Comparison of ENCODE assay signal across 13 cellular contexts in genomic region chr3:114878119-114878839, GRCh38.
DNase-seq lines count a peak whose midpoint lies in the region; ATAC-seq and TF ChIP-seq lines count a peak whose summit lies in the region.
"Had no signal": no experiment of that assay in that cellular context is flagged by ENCODE, and none has a peak within 500 bp of the region (broad histone marks: within the 10 kb centered on the region; RNA-seq: fewer than 3 reads in every experiment).

No MANE protein-coding gene starts in this region.

- H3K4me3 ChIP-seq in tibial nerve = no peak overlapping the region
- H3K4me3 ChIP-seq: coronary artery, right lobe of liver had no signal

- peaks cover 0 to 47% (median 9%) of the 10 kb centered on the region in 4 donors for H3K4me1 ChIP-seq in tibial nerve

- TF ChIP-seq EP300 in tibial nerve (IDR thresholded peaks at IDR 0.05) = no peak

- TF ChIP-seq CTCF in tibial nerve (IDR thresholded peaks at IDR 0.05) = no peak

- 91 to 96% methylated on average over 5 of the region's 5 CpGs for WGBS in tibial nerve, 2 donors

- DNase-seq in AG08395 (ENCODE audit: low spot score) = peak; percentile 22
- peak; percentile 79 for DNase-seq in HCEC 1CT
- peak; percentile 6 for DNase-seq in hepatic stellate cell (ENCODE audit: low spot score)
- DNase-seq in tibial nerve (ENCODE audit: low spot score in 2 of 2) = no peak
- DNase-seq in SK-N-DZ (ENCODE audit: low spot score) = no peak
- no peak for DNase-seq in stimulated activated CD4-positive, alpha-beta T cell treated with anti-CD3 and anti-CD28 coated beads, Interleukin-12 subunit alpha, Interleukin-12 subunit beta, amount 100 ng/mL, for 4 hours
- no peak for DNase-seq in NCI-H1436 (lab: John Stamatoyannopoulos, UW)
- DNase-seq: CD4-positive, alpha-beta memory T cell; head of caudate nucleus; NCI-H82; right lobe of liver had no signal

- no peak overlapping the region for H3K27ac ChIP-seq in tibial nerve
- H3K27ac ChIP-seq: coronary artery had no signal

- H3K27me3 ChIP-seq in tibial nerve = no peaks in the 10 kb centered on the region
- H3K27me3 ChIP-seq: right lobe of liver had no signal

- H3K9me3 ChIP-seq in tibial nerve = no peaks in the 10 kb centered on the region
- H3K9me3 ChIP-seq: right lobe of liver had no signal

- no peaks in the 10 kb centered on the region for H3K36me3 ChIP-seq in tibial nerve
- H3K36me3 ChIP-seq: right lobe of liver had no signal

- peak; percentile 80 for ATAC-seq in SK-N-SH treated with all-trans-retinoic acid at 6 μM for 48 hours

- no peak for TF ChIP-seq POLR2A in tibial nerve (IDR thresholded peaks at IDR 0.05)

TF ChIP-seq in SK-N-SH treated with all-trans-retinoic acid at 6 μM for 48 hours, 23 proteins besides CTCF, POLR2A, EP300 and RAD21:
- TF ChIP-seq ZFP3 (CRISPR knock-in tag; IDR thresholded peaks at IDR 0.05) (no peak), ZNF565 (CRISPR knock-in tag; conservative IDR thresholded peaks at IDR 0.05; ENCODE audit: low read depth) (no peak), PPARA (CRISPR knock-in tag; IDR thresholded peaks at IDR 0.05; ENCODE audit: borderline replicate concordance) (no peak), SNAI2 (CRISPR knock-in tag; IDR thresholded peaks at IDR 0.05) (no peak), ZC3H10 (CRISPR knock-in tag; IDR thresholded peaks at IDR 0.05) (no peak), ZNF8 (CRISPR knock-in tag; IDR thresholded peaks at IDR 0.05) (no peak), OSR1 (CRISPR knock-in tag; IDR thresholded peaks at IDR 0.05) (no peak), CSDC2 (CRISPR knock-in tag; IDR thresholded peaks at IDR 0.05) (no peak), ESRRG (CRISPR knock-in tag; IDR thresholded peaks at IDR 0.05) (no peak), PATZ1 (CRISPR knock-in tag; IDR thresholded peaks at IDR 0.05; ENCODE audit: borderline replicate concordance) (no peak), TCF4 (CRISPR knock-in tag; IDR thresholded peaks at IDR 0.05; ENCODE audit: borderline replicate concordance) (no peak), RARB (CRISPR knock-in tag; IDR thresholded peaks at IDR 0.05) (no peak)
- TF ChIP-seq, protein P1, sequence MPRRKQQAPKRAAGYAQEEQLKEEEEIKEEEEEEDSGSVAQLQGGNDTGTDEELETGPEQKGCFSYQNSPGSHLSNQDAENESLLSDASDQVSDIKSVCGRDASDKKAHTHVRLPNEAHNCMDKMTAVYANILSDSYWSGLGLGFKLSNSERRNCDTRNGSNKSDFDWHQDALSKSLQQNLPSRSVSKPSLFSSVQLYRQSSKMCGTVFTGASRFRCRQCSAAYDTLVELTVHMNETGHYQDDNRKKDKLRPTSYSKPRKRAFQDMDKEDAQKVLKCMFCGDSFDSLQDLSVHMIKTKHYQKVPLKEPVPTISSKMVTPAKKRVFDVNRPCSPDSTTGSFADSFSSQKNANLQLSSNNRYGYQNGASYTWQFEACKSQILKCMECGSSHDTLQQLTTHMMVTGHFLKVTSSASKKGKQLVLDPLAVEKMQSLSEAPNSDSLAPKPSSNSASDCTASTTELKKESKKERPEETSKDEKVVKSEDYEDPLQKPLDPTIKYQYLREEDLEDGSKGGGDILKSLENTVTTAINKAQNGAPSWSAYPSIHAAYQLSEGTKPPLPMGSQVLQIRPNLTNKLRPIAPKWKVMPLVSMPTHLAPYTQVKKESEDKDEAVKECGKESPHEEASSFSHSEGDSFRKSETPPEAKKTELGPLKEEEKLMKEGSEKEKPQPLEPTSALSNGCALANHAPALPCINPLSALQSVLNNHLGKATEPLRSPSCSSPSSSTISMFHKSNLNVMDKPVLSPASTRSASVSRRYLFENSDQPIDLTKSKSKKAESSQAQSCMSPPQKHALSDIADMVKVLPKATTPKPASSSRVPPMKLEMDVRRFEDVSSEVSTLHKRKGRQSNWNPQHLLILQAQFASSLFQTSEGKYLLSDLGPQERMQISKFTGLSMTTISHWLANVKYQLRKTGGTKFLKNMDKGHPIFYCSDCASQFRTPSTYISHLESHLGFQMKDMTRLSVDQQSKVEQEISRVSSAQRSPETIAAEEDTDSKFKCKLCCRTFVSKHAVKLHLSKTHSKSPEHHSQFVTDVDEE (CRISPR knock-in tag; IDR thresholded peaks at IDR 0.05) = no peak
- TF ChIP-seq, protein P2, sequence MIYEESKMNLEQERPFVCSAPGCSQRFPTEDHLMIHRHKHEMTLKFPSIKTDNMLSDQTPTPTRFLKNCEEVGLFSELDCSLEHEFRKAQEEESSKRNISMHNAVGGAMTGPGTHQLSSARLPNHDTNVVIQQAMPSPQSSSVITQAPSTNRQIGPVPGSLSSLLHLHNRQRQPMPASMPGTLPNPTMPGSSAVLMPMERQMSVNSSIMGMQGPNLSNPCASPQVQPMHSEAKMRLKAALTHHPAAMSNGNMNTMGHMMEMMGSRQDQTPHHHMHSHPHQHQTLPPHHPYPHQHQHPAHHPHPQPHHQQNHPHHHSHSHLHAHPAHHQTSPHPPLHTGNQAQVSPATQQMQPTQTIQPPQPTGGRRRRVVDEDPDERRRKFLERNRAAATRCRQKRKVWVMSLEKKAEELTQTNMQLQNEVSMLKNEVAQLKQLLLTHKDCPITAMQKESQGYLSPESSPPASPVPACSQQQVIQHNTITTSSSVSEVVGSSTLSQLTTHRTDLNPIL (CRISPR knock-in tag; IDR thresholded peaks at IDR 0.05; ENCODE audit: low read depth) = no peak

Comparison
In these comparisons a context has a peak if more than half of its experiments do, and no peak if none do; other contexts are left out.
1. DNase-seq: peak in AG08395 (single experiment), HCEC 1CT (single experiment) and hepatic stellate cell (single experiment); none in tibial nerve (0 of 2), SK-N-DZ (single experiment), stimulated activated CD4-positive, alpha-beta T cell treated with anti-CD3 and anti-CD28 coated beads, Interleukin-12 subunit alpha, Interleukin-12 subunit beta, amount 100 ng/mL, for 4 hours (single experiment) and NCI-H1436 (single experiment).